In the genomic region with DNA sequence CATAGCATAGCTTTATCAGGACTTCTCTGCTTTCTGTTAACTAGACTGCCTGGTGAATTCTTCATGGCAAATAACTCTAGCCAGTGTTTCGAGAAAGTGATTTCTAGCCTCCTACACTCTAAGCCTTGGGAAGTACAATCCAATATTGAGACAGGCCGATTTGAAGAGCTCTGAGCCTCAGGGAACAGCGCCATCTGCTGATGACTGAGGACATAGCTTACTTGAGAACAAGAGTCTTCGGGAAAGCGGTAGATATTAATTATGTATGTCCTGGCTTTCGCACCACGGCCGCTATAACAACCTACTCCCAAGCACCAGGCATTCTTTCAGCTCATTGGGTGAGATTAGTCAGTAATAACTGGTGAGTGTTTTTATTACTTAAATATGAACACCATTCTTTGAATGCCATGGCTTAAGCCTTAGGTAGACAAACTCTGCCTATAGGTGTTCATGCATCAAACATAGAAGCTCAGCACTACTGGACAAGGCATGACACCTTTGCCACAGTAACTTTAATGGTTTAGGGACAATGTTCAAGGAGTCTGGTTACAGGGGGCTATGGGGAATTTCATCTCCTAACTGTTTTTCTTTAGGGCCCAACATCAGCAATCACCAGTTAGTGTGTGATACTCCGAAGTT, we compare ENCODE assay signal across 8 cellular contexts.
A peak's percentile ranks its signal among the peaks of the same experiment; 100 is the strongest.
DNase-seq lines count a peak whose midpoint lies in the region; ATAC-seq and TF ChIP-seq lines count a peak whose summit lies in the region.

No MANE protein-coding gene starts in this region.

- peak; percentile 78 for TF ChIP-seq CTCF in lower lobe of right lung (IDR thresholded peaks at IDR 0.05)
- peak; percentile 73 to 79 for TF ChIP-seq CTCF in tibial artery (IDR thresholded peaks at IDR 0.05)

- DNase-seq in activated CD4-positive, alpha-beta T cell treated with anti-CD3 and anti-CD28 coated beads for 48 hours, result peak; percentile 49
- no peak for DNase-seq in activated CD4-positive, alpha-beta T cell treated with anti-CD3 and anti-CD28 coated beads for 1 hour
- DNase-seq in HAP-1 (ENCODE audit: low spot score in 2 of 2) (peak; percentile 66 to 81), NCI-H1092 (lab: John Stamatoyannopoulos, UW) (peak; percentile 72), SJCRH30 (peak; percentile 59 to 86), ecto neural progenitor cell (ENCODE audit: low spot score) (peak; percentile 80), lower lobe of right lung (peak; percentile 62), tibial artery (peak; percentile 75 to 80)

- no peak overlapping the region for H3K27ac ChIP-seq in SJCRH30
- H3K27ac ChIP-seq in lower lobe of right lung, result no peak overlapping the region
- no peak overlapping the region for H3K27ac ChIP-seq in tibial artery

- in situ Hi-C loops in HAP-1 (cut with MboI; ENCODE audit: low sequenced_read_pairs), result loop anchor here (10.0 to 25.0 kb wide), 2 partner anchors 521 to 1149 kb away; a partner anchor contains a TSS

- no peaks in the 10 kb centered on the region; the same call in 1 of the 2 replicates for H3K4me1 ChIP-seq in HAP-1
- no peaks in the 10 kb centered on the region for H3K4me1 ChIP-seq in SJCRH30
- H3K4me1 ChIP-seq in lower lobe of right lung, result no peaks in the 10 kb centered on the region
- no peaks in the 10 kb centered on the region for H3K4me1 ChIP-seq in tibial artery

- H3K4me3 ChIP-seq in HAP-1 (no peak overlapping the region), SJCRH30 (no peak overlapping the region), lower lobe of right lung (no peak overlapping the region), tibial artery (no peak overlapping the region)

- no peaks in the 10 kb centered on the region for H3K36me3 ChIP-seq in HAP-1 (replicated peaks)
- H3K36me3 ChIP-seq in SJCRH30, result no peaks in the 10 kb centered on the region
- no peaks in the 10 kb centered on the region for H3K36me3 ChIP-seq in lower lobe of right lung
- H3K36me3 ChIP-seq in tibial artery, result no peaks in the 10 kb centered on the region

- intact Hi-C loops in lower lobe of right lung (cut with DNase I) (no loop called here), tibial artery (cut with DNase I; ENCODE audit: low total_unique reads) (loop anchor here (10.0 kb wide), 4 partner anchors 521 to 1141 kb away; a partner anchor contains a TSS)

- H3K9me3 ChIP-seq in HAP-1 (no peaks in the 10 kb centered on the region), SJCRH30 (replicated peaks) (no peaks in the 10 kb centered on the region), lower lobe of right lung (no peaks in the 10 kb centered on the region), tibial artery (no peaks in the 10 kb centered on the region)

- ATAC-seq in lower lobe of right lung, result peak; percentile 85 to 90

- no peaks in the 10 kb centered on the region for H3K27me3 ChIP-seq in HAP-1 (ENCODE audit: low read depth)
- H3K27me3 ChIP-seq in SJCRH30, result no peaks in the 10 kb centered on the region; the same call in 1 of the 2 replicates
- H3K27me3 ChIP-seq in lower lobe of right lung (ENCODE audit: low read depth), result no peaks in the 10 kb centered on the region
- peaks cover 0 to 3% of the 10 kb centered on the region in 2 donors for H3K27me3 ChIP-seq in tibial artery
